Comparison of ENCODE assay signal across 13 cellular contexts in the genomic region with DNA sequence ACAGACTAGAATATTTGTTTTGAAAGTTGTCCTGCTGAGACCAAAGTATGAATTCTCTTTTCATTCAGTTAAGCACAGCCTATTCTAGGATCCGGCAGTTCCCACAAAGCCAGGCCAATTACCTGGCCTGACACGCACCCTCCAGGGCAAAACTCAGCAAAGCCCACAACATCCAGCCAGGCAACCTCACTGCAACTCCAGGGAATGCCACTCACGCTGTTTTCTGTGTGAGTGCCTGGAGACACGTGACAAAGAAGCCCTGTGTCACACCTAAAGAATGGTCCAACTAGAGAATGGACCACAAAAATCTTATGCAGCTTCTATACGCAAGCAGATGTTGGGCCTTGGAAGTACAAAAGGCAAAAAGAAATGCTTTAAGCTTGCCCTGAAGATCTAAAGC. TPM values are rescaled to one million over a fixed set of nuclear protein-coding genes. Genes with fewer than 3 reads are reported as not detected.
DNase-seq lines count a peak whose midpoint lies in the region; ATAC-seq and TF ChIP-seq lines count a peak whose summit lies in the region.
"Had no signal": no experiment of that assay in that cellular context is flagged by ENCODE, and none has a peak within 500 bp of the region (broad histone marks: within the 10 kb centered on the region; RNA-seq: fewer than 3 reads in every experiment).

No MANE protein-coding gene starts in this region.

- H3K4me2 ChIP-seq in smooth muscle cell, result peak overlapping the region; percentile 27
- H3K4me2 ChIP-seq: KMS-11 had no signal

- H3K9me3 ChIP-seq in smooth muscle cell (replicated peaks; ENCODE audit: low read depth), result no peaks in the 10 kb centered on the region
- H3K9me3 ChIP-seq: gastroesophageal sphincter had no signal

- DNase-seq in DMS153 (lab: John Stamatoyannopoulos, UW), result peak; percentile 28
- DNase-seq in DMS153 treated with DMSO at 0.1 percent for 48 hours (lab: John Stamatoyannopoulos, UW; ENCODE audit: unreplicated experiment), result no peak
- peak; percentile 76 for DNase-seq in NCI-H345 (lab: John Stamatoyannopoulos, UW)
- peak; percentile 36 for DNase-seq in fibroblast of gingiva (ENCODE audit: low read depth)
- DNase-seq in smooth muscle cell (lab: John Stamatoyannopoulos, UW; ENCODE audit: unreplicated experiment), result no peak
- no peak for DNase-seq in NCI-H187 (lab: John Stamatoyannopoulos, UW)
- DNase-seq: natural killer cell had no signal

- H3K4me3 ChIP-seq in smooth muscle cell, result no peak overlapping the region
- H3K4me3 ChIP-seq: gastroesophageal sphincter, skin epidermis had no signal

- ATAC-seq in HG03457 (IDR thresholded peaks at IDR 0.05; ENCODE audit: unreplicated experiment) (no peak), HG03342 (IDR thresholded peaks at IDR 0.05; ENCODE audit: unreplicated experiment) (no peak)
- ATAC-seq: gastroesophageal sphincter, natural killer cell had no signal

- no peaks in the 10 kb centered on the region for H3K4me1 ChIP-seq in smooth muscle cell (ENCODE audit: low read depth)

- H3K79me2 ChIP-seq in smooth muscle cell (ENCODE audit: low read depth), result no peaks in the 10 kb centered on the region

- no peaks in the 10 kb centered on the region for H4K20me1 ChIP-seq in smooth muscle cell (ENCODE audit: low read depth)

- TF ChIP-seq CTCF in smooth muscle cell (IDR thresholded peaks at IDR 0.05; ENCODE audit: borderline replicate concordance, insufficient read depth, poor library complexity, severe bottlenecking), result no peak

- no peaks in the 10 kb centered on the region for H3K36me3 ChIP-seq in smooth muscle cell (ENCODE audit: low read depth)
- H3K36me3 ChIP-seq: gastroesophageal sphincter had no signal

- peak overlapping the region; percentile 38 for H3K9ac ChIP-seq in smooth muscle cell (ENCODE audit: low read depth)
- H3K9ac ChIP-seq: KMS-11 had no signal

- H3K27me3 ChIP-seq in smooth muscle cell (ENCODE audit: low read depth), result no peaks in the 10 kb centered on the region
- H3K27me3 ChIP-seq: gastroesophageal sphincter had no signal

- no peaks in the 10 kb centered on the region for H3F3A ChIP-seq in smooth muscle cell (ENCODE audit: low read depth)

- H2AFZ ChIP-seq in smooth muscle cell (ENCODE audit: low read depth), result no peak overlapping the region

- 52% methylated on average over 5 of the region's 5 CpGs for WGBS in smooth muscle cell (ENCODE audit: low lambda C conversion rate)

- H3K27ac ChIP-seq in smooth muscle cell (ENCODE audit: low read depth), result peak overlapping the region; percentile 81
- H3K27ac ChIP-seq: 22Rv1, gastroesophageal sphincter, KMS-11 had no signal

RNA-seq across cellular contexts. Expression of a gene that starts 20.3 kb away (rescaled TPM):
- total RNA-seq in smooth muscle cell, result 0.90 and 4.4 TPM in 2 replicates
- 0.19 and 4.0 TPM in 2 replicates for polyA plus RNA-seq in smooth muscle cell

Comparison
In these comparisons a context has a peak if more than half of its experiments do, and no peak if none do; other contexts are left out.
1. DNase-seq: peak in DMS153 (single experiment), NCI-H345 (single experiment) and fibroblast of gingiva (single experiment); none in DMS153 treated with DMSO at 0.1 percent for 48 hours (single experiment), smooth muscle cell (single experiment) and NCI-H187 (0 of 2).